In the genomic region with DNA sequence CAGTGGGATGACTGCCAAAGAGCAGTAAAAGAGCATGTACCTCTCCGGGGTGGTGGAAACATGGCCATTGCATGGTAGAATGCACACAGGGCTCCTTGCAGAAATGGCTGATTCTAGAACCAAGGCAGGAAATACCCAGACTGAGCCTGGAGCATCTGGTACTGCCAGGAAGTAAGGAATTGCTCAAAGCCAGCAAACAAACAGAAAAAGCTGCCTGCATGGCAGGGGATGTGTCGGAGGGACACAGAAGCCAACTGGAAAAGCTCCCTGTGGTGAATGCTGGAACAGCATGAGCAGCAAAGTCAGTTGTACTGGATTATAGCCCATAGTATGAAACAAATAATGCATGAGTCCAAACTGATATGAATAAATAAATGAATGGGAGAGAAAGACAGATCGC, we compare ENCODE assay signal across 14 cellular contexts.
DNase-seq lines count a peak whose midpoint lies in the region; ATAC-seq and TF ChIP-seq lines count a peak whose summit lies in the region.
"Had no signal": no experiment of that assay in that cellular context is flagged by ENCODE, and none has a peak within 500 bp of the region (broad histone marks: within the 10 kb centered on the region; RNA-seq: fewer than 3 reads in every experiment).

No MANE protein-coding gene starts in this region.

- H3K9me3 Mint-ChIP-seq in activated naive CD8-positive, alpha-beta T cell (ENCODE audit: low read depth): peaks cover 15% of the 10 kb centered on the region
- H3K9me3 Mint-ChIP-seq in activated naive CD8-positive, alpha-beta T cell treated with anti-CD3 and anti-CD28 coated beads for 36 hours: peaks cover 13% of the 10 kb centered on the region

- ATAC-seq in T-helper 17 cell (no peak), GM18520 (IDR thresholded peaks at IDR 0.05; ENCODE audit: unreplicated experiment) (no peak)

- DNase-seq in activated naive CD8-positive, alpha-beta T cell treated with anti-CD3 and anti-CD28 coated beads for 36 hours: no peak
- no peak for DNase-seq in T-helper 17 cell
- DNase-seq in fibroblast of pulmonary artery (ENCODE audit: low read depth): peak; percentile 17
- DNase-seq in thyroid gland: peak; percentile 34 to 37
- DNase-seq in suprapubic skin (ENCODE audit: low spot score in 2 of 2): no peak
- DNase-seq in OCI-M1 (lab: John Stamatoyannopoulos, UW): no peak
- DNase-seq: foreskin fibroblast, Kasumi-1, kidney had no signal

- TF ChIP-seq EP300 in suprapubic skin (IDR thresholded peaks at IDR 0.05): no peak

- H3K4me1 Mint-ChIP-seq in activated naive CD8-positive, alpha-beta T cell (ENCODE audit: low read depth): peaks cover 25% of the 10 kb centered on the region
- peaks cover 12% of the 10 kb centered on the region for H3K4me1 Mint-ChIP-seq in activated naive CD8-positive, alpha-beta T cell treated with anti-CD3 and anti-CD28 coated beads for 36 hours
- H3K4me1 Mint-ChIP-seq in T-helper 17 cell: peaks cover 9% of the 10 kb centered on the region

- no peaks in the 10 kb centered on the region for H3K27me3 ChIP-seq in thyroid gland
- no peaks in the 10 kb centered on the region for H3K27me3 ChIP-seq in suprapubic skin

- H3K9me3 ChIP-seq in T-helper 17 cell (ENCODE audit: control insufficient read depth, low read length, poor library complexity, severe bottlenecking): no peaks in the 10 kb centered on the region
- H3K9me3 ChIP-seq in thyroid gland: no peaks in the 10 kb centered on the region
- no peaks in the 10 kb centered on the region for H3K9me3 ChIP-seq in suprapubic skin

- TF ChIP-seq CTCF in fibroblast of pulmonary artery (IDR thresholded peaks at IDR 0.05; ENCODE audit: low read length, missing control alignments) (peak; percentile 16), thyroid gland (IDR thresholded peaks at IDR 0.05) (no peak), suprapubic skin (IDR thresholded peaks at IDR 0.05) (no peak)

- peak overlapping the region; percentile 51 for H3K27ac Mint-ChIP-seq in activated naive CD8-positive, alpha-beta T cell
- no peak overlapping the region for H3K27ac Mint-ChIP-seq in activated naive CD8-positive, alpha-beta T cell treated with anti-CD3 and anti-CD28 coated beads for 36 hours
- peak overlapping the region; percentile 78 for H3K27ac Mint-ChIP-seq in T-helper 17 cell
- H3K27ac Mint-ChIP-seq: type B pancreatic cell had no signal

- H3K36me3 ChIP-seq in thyroid gland: no peaks in the 10 kb centered on the region
- peaks cover 28% of the 10 kb centered on the region for H3K36me3 ChIP-seq in suprapubic skin

- H3K27me3 Mint-ChIP-seq in activated naive CD8-positive, alpha-beta T cell: no peaks in the 10 kb centered on the region
- no peaks in the 10 kb centered on the region for H3K27me3 Mint-ChIP-seq in activated naive CD8-positive, alpha-beta T cell treated with anti-CD3 and anti-CD28 coated beads for 36 hours
- H3K27me3 Mint-ChIP-seq in T-helper 17 cell: no peaks in the 10 kb centered on the region
- H3K27me3 Mint-ChIP-seq: type B pancreatic cell had no signal

- intact Hi-C loops in thyroid gland (cut with DNase I): no loop called here

- H3K4me3 ChIP-seq in fibroblast of pulmonary artery (replicated peaks; ENCODE audit: low read depth, low read length) (no peak overlapping the region), thyroid gland (replicated peaks in 1 of 3) (no peak overlapping the region), suprapubic skin (no peak overlapping the region)
- H3K4me3 ChIP-seq: coronary artery, SK-N-MC had no signal

- peaks cover 39% of the 10 kb centered on the region for H3K36me3 Mint-ChIP-seq in activated naive CD8-positive, alpha-beta T cell
- H3K36me3 Mint-ChIP-seq in activated naive CD8-positive, alpha-beta T cell treated with anti-CD3 and anti-CD28 coated beads for 36 hours: peaks cover 61% of the 10 kb centered on the region
- H3K36me3 Mint-ChIP-seq in T-helper 17 cell (ENCODE audit: low read depth): no peaks in the 10 kb centered on the region

- H3K4me3 Mint-ChIP-seq in activated naive CD8-positive, alpha-beta T cell: no peak overlapping the region
- H3K4me3 Mint-ChIP-seq in activated naive CD8-positive, alpha-beta T cell treated with anti-CD3 and anti-CD28 coated beads for 36 hours: no peak overlapping the region
- H3K4me3 Mint-ChIP-seq in T-helper 17 cell: no peak overlapping the region
- H3K4me3 Mint-ChIP-seq: type B pancreatic cell had no signal

- H3K27ac ChIP-seq in thyroid gland: no peak overlapping the region
- H3K27ac ChIP-seq in suprapubic skin: no peak overlapping the region
- H3K27ac ChIP-seq: coronary artery, SK-N-MC had no signal

- 67 to 69% methylated on average over 3 of the region's 3 CpGs for WGBS in thyroid gland, 2 donors
- 87% methylated on average over 3 of the region's 3 CpGs for WGBS in suprapubic skin

- TF ChIP-seq POLR2A in thyroid gland (IDR thresholded peaks at IDR 0.05): no peak
- no peak for TF ChIP-seq POLR2A in suprapubic skin (IDR thresholded peaks at IDR 0.05)

- H3K4me1 ChIP-seq in thyroid gland (no peaks in the 10 kb centered on the region), suprapubic skin (peaks cover 3% of the 10 kb centered on the region)

Comparison
In these comparisons a context has a peak if more than half of its experiments do, and no peak if none do; other contexts are left out.
1. DNase-seq: peak in fibroblast of pulmonary artery (single experiment) and thyroid gland (2 of 2); none in activated naive CD8-positive, alpha-beta T cell treated with anti-CD3 and anti-CD28 coated beads for 36 hours (single experiment), T-helper 17 cell (0 of 3), suprapubic skin (0 of 2) and OCI-M1 (single experiment).